ENCODE assay signal across 11 cellular contexts in genomic region chr2:217941886-217942728, GRCh38.
DNase-seq lines count a peak whose midpoint lies in the region; TF ChIP-seq lines count a peak whose summit lies in the region.
"Had no signal": no experiment of that assay in that cellular context is flagged by ENCODE, and none has a peak within 500 bp of the region (broad histone marks: within the 10 kb centered on the region; RNA-seq: fewer than 3 reads in every experiment).

No MANE protein-coding gene starts in this region.

- H3K4me1 Mint-ChIP-seq in HFFc6 (ENCODE audit: low read depth) (peaks cover 71% of the 10 kb centered on the region), chondrocyte (ENCODE audit: low read depth) (peaks cover 73% of the 10 kb centered on the region)

- intact Hi-C loops in lower leg skin (cut with DNase I; ENCODE audit: low total_unique reads) = no loop called here

- DNase-seq in HFFc6 (no peak), chondrocyte (ENCODE audit: low spot score) (peak; percentile 72), lower leg skin (ENCODE audit: low spot score in 2 of 2) (no peak), RKO (ENCODE audit: low spot score) (no peak), pons (ENCODE audit: low spot score) (no peak), OCI-M1 (lab: John Stamatoyannopoulos, UW) (no peak)
- no peak for DNase-seq in activated CD8-positive, alpha-beta memory T cell treated with anti-CD3 and anti-CD28 coated beads, Interleukin-2, amount 50 U/mL, for 4 hours
- DNase-seq: activated CD8-positive, alpha-beta memory T cell treated with anti-CD3 and anti-CD28 coated beads for 24 hours; NCI-H345 had no signal

- H3K27ac Mint-ChIP-seq in HFFc6 (peak overlapping the region; percentile 58), chondrocyte (ENCODE audit: unreplicated experiment) (peak overlapping the region; percentile 83)

- TF ChIP-seq CTCF in HFFc6 (IDR thresholded peaks at IDR 0.05) (no peak), chondrocyte (IDR thresholded peaks at IDR 0.05) (no peak), lower leg skin (IDR thresholded peaks at IDR 0.05) (no peak)

- H3K36me3 Mint-ChIP-seq in HFFc6 (ENCODE audit: low read depth) = peaks cover 10% of the 10 kb centered on the region
- H3K36me3 Mint-ChIP-seq in chondrocyte (ENCODE audit: low read depth) = peaks cover 6% of the 10 kb centered on the region

- no peaks in the 10 kb centered on the region for H3K27me3 ChIP-seq in stomach smooth muscle (ENCODE audit: control insufficient read depth in 1 of 2, insufficient read depth in 2 of 2, low read length in 2 of 2)
- H3K27me3 ChIP-seq: cardiac muscle cell had no signal

- no peak for TF ChIP-seq POLR2A in lower leg skin (IDR thresholded peaks at IDR 0.05)

- H3K4me3 Mint-ChIP-seq in HFFc6 (peak overlapping the region; percentile 91), chondrocyte (ENCODE audit: unreplicated experiment) (peak overlapping the region; percentile 92)

- no peaks in the 10 kb centered on the region for H3K9me3 ChIP-seq in stomach smooth muscle (ENCODE audit: control insufficient read depth in 2 of 2, low read length in 2 of 2)

- peak overlapping the region; percentile 33 for H3K4me3 ChIP-seq in lower leg skin (ENCODE audit: low read depth, poor library complexity, severe bottlenecking)
- peak overlapping the region; percentile 98 to 99 for H3K4me3 ChIP-seq in stomach smooth muscle (ENCODE audit: low read length in 2 of 2)
- H3K4me3 ChIP-seq: cardiac muscle cell had no signal

- H3K27me3 Mint-ChIP-seq in HFFc6 (ENCODE audit: insufficient read depth) (peaks cover 2% of the 10 kb centered on the region), chondrocyte (ENCODE audit: low read depth) (no peaks in the 10 kb centered on the region)

- H3K4me1 ChIP-seq in stomach smooth muscle (ENCODE audit: control insufficient read depth, insufficient read depth, low read length) = peaks cover 91% of the 10 kb centered on the region

- peak overlapping the region; percentile 95 to 98 for H3K9ac ChIP-seq in stomach smooth muscle (ENCODE audit: low read length in 2 of 2)

- H3K9me3 Mint-ChIP-seq in HFFc6 = no peaks in the 10 kb centered on the region
- H3K9me3 Mint-ChIP-seq in chondrocyte (ENCODE audit: low read depth) = no peaks in the 10 kb centered on the region

- WGBS in lower leg skin, 2 donors = 81 to 84% methylated on average over 8 of the region's 8 CpGs

- H3K27ac ChIP-seq in stomach smooth muscle (ENCODE audit: low read length) = peak overlapping the region; percentile 99
- H3K27ac ChIP-seq: cardiac muscle cell had no signal

- H3K36me3 ChIP-seq in stomach smooth muscle (ENCODE audit: control insufficient read depth in 2 of 2, insufficient read depth in 2 of 2, low read length in 2 of 2) = peaks cover 3 to 5% of the 10 kb centered on the region in 2 donors
- H3K36me3 ChIP-seq: cardiac muscle cell had no signal
